9 cellular contexts compared by ENCODE assay signal in genomic region chr13:88979465-88980180, GRCh38.
DNase-seq lines count a peak whose midpoint lies in the region; ATAC-seq and TF ChIP-seq lines count a peak whose summit lies in the region.
"Had no signal": no experiment of that assay in that cellular context is flagged by ENCODE, and none has a peak within 500 bp of the region (broad histone marks: within the 10 kb centered on the region; RNA-seq: fewer than 3 reads in every experiment).

No MANE protein-coding gene starts in this region.

- peak; percentile 45 for ATAC-seq in GM19463 (IDR thresholded peaks at IDR 0.05; ENCODE audit: unreplicated experiment)
- ATAC-seq in GM21381 (IDR thresholded peaks at IDR 0.05; ENCODE audit: unreplicated experiment), result no peak
- ATAC-seq: Panc1 had no signal

- DNase-seq in COR-L47 (lab: John Stamatoyannopoulos, UW), result peak; percentile 10
- DNase-seq in iPS-NIHi11 (ENCODE audit: low spot score), result peak; percentile 7
- no peak for DNase-seq in NCI-H2171 treated with DMSO at 0.1 percent for 48 hours (lab: John Stamatoyannopoulos, UW)
- DNase-seq in effector CD8-positive, alpha-beta T cell (lab: John Stamatoyannopoulos, UW), result no peak
- DNase-seq in NCI-H1048 (lab: John Stamatoyannopoulos, UW), result no peak

- H3K9me3 ChIP-seq in OCI-LY3 (ENCODE audit: insufficient read depth, low read length), result no peaks in the 10 kb centered on the region

- no peak overlapping the region for H3K4me2 ChIP-seq in OCI-LY3 (ENCODE audit: low read length)

- H3K4me1 ChIP-seq in OCI-LY3 (ENCODE audit: low read length), result no peaks in the 10 kb centered on the region

- H3K36me3 ChIP-seq in OCI-LY3 (replicated peaks; ENCODE audit: low read depth, low read length), result no peaks in the 10 kb centered on the region

- H3K79me2 ChIP-seq in OCI-LY3 (ENCODE audit: low read length), result no peaks in the 10 kb centered on the region

- H3K9ac ChIP-seq in OCI-LY3 (ENCODE audit: low read length), result no peak overlapping the region

- H2AFZ ChIP-seq in OCI-LY3 (ENCODE audit: low read depth, low read length), result 0 out of 2 replicates have a peak overlapping the region, but pooled peaks have one; percentile 5

- no peaks in the 10 kb centered on the region for H3K27me3 ChIP-seq in OCI-LY3 (ENCODE audit: low read depth, low read length)

- H3K4me3 ChIP-seq in OCI-LY3 (ENCODE audit: low read length), result no peak overlapping the region

- H4K20me1 ChIP-seq in OCI-LY3 (ENCODE audit: insufficient read depth, low read length), result no peaks in the 10 kb centered on the region

- peak; percentile 51 for TF ChIP-seq CTCF in OCI-LY3 (IDR thresholded peaks at IDR 0.05; ENCODE audit: low read depth, low read length)

- H3K27ac ChIP-seq in OCI-LY3 (ENCODE audit: low read length), result no peak overlapping the region

Comparison
In these comparisons a context has a peak if more than half of its experiments do, and no peak if none do; other contexts are left out.
1. DNase-seq: peak in COR-L47 (single experiment) and iPS-NIHi11 (single experiment); none in NCI-H2171 treated with DMSO at 0.1 percent for 48 hours (single experiment), effector CD8-positive, alpha-beta T cell (single experiment) and NCI-H1048 (single experiment).